8 cellular contexts compared by ENCODE assay signal in the genomic region with DNA sequence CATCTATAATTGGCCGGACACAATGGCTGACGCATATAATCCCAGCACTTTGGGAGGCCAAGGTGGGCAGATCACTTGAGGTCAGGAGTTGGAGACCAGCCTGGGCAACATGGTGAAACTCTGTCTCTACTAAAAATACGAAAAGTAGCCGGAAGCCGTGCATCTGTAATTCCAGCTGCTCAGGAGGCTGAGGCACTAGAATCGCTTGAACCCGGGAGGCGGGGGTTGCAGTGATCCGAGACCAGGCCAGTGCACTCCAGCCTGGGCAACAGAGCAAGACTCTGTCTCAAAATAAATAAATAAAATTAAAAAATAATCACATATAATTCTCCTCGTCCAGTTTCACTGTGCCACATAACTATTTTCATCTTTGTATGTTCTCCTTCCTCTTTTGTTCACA. TPM values are rescaled to one million over a fixed set of nuclear protein-coding genes. Genes with fewer than 3 reads are reported as not detected.
DNase-seq lines count a peak whose midpoint lies in the region; ATAC-seq and TF ChIP-seq lines count a peak whose summit lies in the region.
"Not testable (repeated sequence)": the region's sequence is repeated elsewhere in the genome, so short reads cannot be mapped to it uniquely, and the experiment has no call there.

No MANE protein-coding gene starts in this region.

- not testable (repeated sequence) for H3K27me3 Mint-ChIP-seq in CD4-positive, alpha-beta T cell; activated CD4-positive, alpha-beta memory T cell treated with anti-CD3 and anti-CD28 coated beads, Interleukin-2, amount 10 ng/mL, durations not matched to agents 7 days and 5 days; activated T-cell treated with anti-CD3 and anti-CD28 coated beads, Interleukin-2, amount 50 U/mL, for 4 hours (ENCODE audit: low read depth); activated naive CD8-positive, alpha-beta T cell; nephron (ENCODE audit: low read depth); osteocyte (ENCODE audit: unreplicated experiment)

- not testable (repeated sequence) for H3F3A ChIP-seq in Loucy (ENCODE audit: low read depth)

- H3K9me3 ChIP-seq in CD4-positive, alpha-beta T cell (ENCODE audit: control insufficient read depth, low read length); Loucy (ENCODE audit: insufficient read depth, low read depth, low read length): not testable (repeated sequence)

- intact Hi-C loops in CD4-positive, alpha-beta T cell (cut with DNase I, micrococcal nuclease) = loop anchor here (5.0 to 10.0 kb wide), 6 partner anchors 63 to 858 kb away; partner anchors contain the start of genes EIF2S2 (in 2 of the 2), ACSS2 (in 1 of the 2), C20orf144 (in 1 of the 2) and GGT7 (in 1 of the 2)
- intact Hi-C loops in dorsolateral prefrontal cortex (cut with DNase I) = loop anchor here in 1 of 2 donors (5.0 kb wide), 1 partner anchor 158 kb away; the partner anchor contains the start of gene ITCH

- TF ChIP-seq CTCF in CD4-positive, alpha-beta T cell (IDR thresholded peaks at IDR 0.05); Loucy (conservative IDR thresholded peaks at IDR 0.05; ENCODE audit: low read length); dorsolateral prefrontal cortex (IDR thresholded peaks at IDR 0.05 in 54 of 56, conservative IDR thresholded peaks at IDR 0.05 in 2 of 56; ENCODE audit: low read depth in 1 of 56, partially characterized antibody in 56 of 56); nephron (IDR thresholded peaks at IDR 0.05; ENCODE audit: unreplicated experiment in 3 of 3); osteocyte (IDR thresholded peaks at IDR 0.05): not testable (repeated sequence)

- H3K36me3 Mint-ChIP-seq in CD4-positive, alpha-beta T cell (ENCODE audit: low read depth) = peaks cover 53% of the 10 kb centered on the region
- peaks cover 31% of the 10 kb centered on the region for H3K36me3 Mint-ChIP-seq in activated CD4-positive, alpha-beta memory T cell treated with anti-CD3 and anti-CD28 coated beads, Interleukin-2, amount 10 ng/mL, durations not matched to agents 7 days and 5 days (ENCODE audit: low read depth)
- not testable (repeated sequence) for H3K36me3 Mint-ChIP-seq in activated T-cell treated with anti-CD3 and anti-CD28 coated beads, Interleukin-2, amount 50 U/mL, for 4 hours (ENCODE audit: insufficient read depth); activated naive CD8-positive, alpha-beta T cell; osteocyte (ENCODE audit: unreplicated experiment)
- H3K36me3 Mint-ChIP-seq in nephron (ENCODE audit: low read depth) = peaks cover 13% of the 10 kb centered on the region

- H3K4me2 ChIP-seq in Loucy (ENCODE audit: low read depth, low read length, poor library complexity, severe bottlenecking) = peak overlapping the region; percentile 42

- H3K4me1 ChIP-seq in Loucy (ENCODE audit: insufficient read depth, low read length, poor library complexity, severe bottlenecking) = peaks cover 43% of the 10 kb centered on the region

- not testable (repeated sequence) for H3K27me3 ChIP-seq in CD4-positive, alpha-beta T cell (ENCODE audit: control insufficient read depth, insufficient read depth, low read length); Loucy (ENCODE audit: insufficient read depth, low read length, poor library complexity, severe bottlenecking); dorsolateral prefrontal cortex

- peaks cover 35% of the 10 kb centered on the region for H4K20me1 ChIP-seq in Loucy (ENCODE audit: insufficient read depth, low read length, poor library complexity, severe bottlenecking)

- CTCF ChIA-PET in CD4-positive, alpha-beta T cell (lab: Charles Lee) = interaction anchor here (1.0 to 6.4 kb wide), 2 partner anchors 11 to 207 kb away, joined by 3 to 31 read pairs; no protein-coding TSS in a partner anchor
- CTCF ChIA-PET in activated CD4-positive, alpha-beta memory T cell treated with anti-CD3 and anti-CD28 coated beads, Interleukin-2, amount 10 ng/mL, durations not matched to agents 7 days and 5 days (lab: Charles Lee) = interaction anchor here (1.4 kb wide), 1 partner anchor 207 kb away, joined by 8 read pairs; no protein-coding TSS in a partner anchor

- POLR2A ChIA-PET in CD4-positive, alpha-beta T cell (lab: Charles Lee) = not testable (repeated sequence)
- POLR2A ChIA-PET in activated CD4-positive, alpha-beta memory T cell treated with anti-CD3 and anti-CD28 coated beads, Interleukin-2, amount 10 ng/mL, durations not matched to agents 7 days and 5 days (lab: Charles Lee) = interaction anchor here (1.3 kb wide), 1 partner anchor 207 kb away, joined by 3 read pairs; no protein-coding TSS in a partner anchor

- not testable (repeated sequence) for H3K9me2 ChIP-seq in Loucy (replicated peaks; ENCODE audit: low read depth, low read length)

- not testable (repeated sequence) for H3K9ac ChIP-seq in Loucy (ENCODE audit: low read depth, low read length, poor library complexity, severe bottlenecking)

- H3K36me3 ChIP-seq in Loucy (ENCODE audit: insufficient read depth, low read length) = not testable (repeated sequence)

- not testable (repeated sequence) for H3K27ac ChIP-seq in CD4-positive, alpha-beta T cell (ENCODE audit: low read depth, low read length)
- H3K27ac ChIP-seq in dorsolateral prefrontal cortex = peak overlapping the region in 30 of 59 donors; percentile 2 to 100 (median 84)

- not testable (repeated sequence) for DNase-seq in CD4-positive, alpha-beta T cell; activated T-cell treated with anti-CD3 and anti-CD28 coated beads, Interleukin-2, amount 50 U/mL, for 4 hours; dorsolateral prefrontal cortex
- peak; percentile 7 for DNase-seq in activated CD4-positive, alpha-beta memory T cell treated with anti-CD3 and anti-CD28 coated beads, Interleukin-2, amount 10 ng/mL, durations not matched to agents 7 days and 5 days
- peak; percentile 30 for DNase-seq in osteocyte (ENCODE audit: extremely low spot score, unreplicated experiment)

- peak overlapping the region; percentile 63 for H3K4me3 Mint-ChIP-seq in CD4-positive, alpha-beta T cell
- not testable (repeated sequence) for H3K4me3 Mint-ChIP-seq in activated CD4-positive, alpha-beta memory T cell treated with anti-CD3 and anti-CD28 coated beads, Interleukin-2, amount 10 ng/mL, durations not matched to agents 7 days and 5 days; activated naive CD8-positive, alpha-beta T cell; osteocyte (ENCODE audit: unreplicated experiment)
- peak overlapping the region; percentile 20 for H3K4me3 Mint-ChIP-seq in activated T-cell treated with anti-CD3 and anti-CD28 coated beads, Interleukin-2, amount 50 U/mL, for 4 hours
- peak overlapping the region; percentile 29 to 50 (median 30) for H3K4me3 Mint-ChIP-seq in nephron

- H2AFZ ChIP-seq in Loucy (ENCODE audit: low read length) = not testable (repeated sequence)

- peaks cover 77% of the 10 kb centered on the region for H3K4me1 Mint-ChIP-seq in CD4-positive, alpha-beta T cell (ENCODE audit: low read depth)
- peaks cover 33% of the 10 kb centered on the region for H3K4me1 Mint-ChIP-seq in activated CD4-positive, alpha-beta memory T cell treated with anti-CD3 and anti-CD28 coated beads, Interleukin-2, amount 10 ng/mL, durations not matched to agents 7 days and 5 days
- peaks cover 48% of the 10 kb centered on the region for H3K4me1 Mint-ChIP-seq in activated T-cell treated with anti-CD3 and anti-CD28 coated beads, Interleukin-2, amount 50 U/mL, for 4 hours (ENCODE audit: low read depth)
- peaks cover 54% of the 10 kb centered on the region for H3K4me1 Mint-ChIP-seq in activated naive CD8-positive, alpha-beta T cell (ENCODE audit: low read depth)
- H3K4me1 Mint-ChIP-seq in nephron (peaks cover 50% of the 10 kb centered on the region), osteocyte (ENCODE audit: unreplicated experiment) (peaks cover 55% of the 10 kb centered on the region)

- ATAC-seq in CD4-positive, alpha-beta T cell (ENCODE audit: poor library complexity); activated T-cell treated with anti-CD3 and anti-CD28 coated beads, Interleukin-2, amount 50 U/mL, for 4 hours: not testable (repeated sequence)

- H3K4me3 ChIP-seq in Loucy (ENCODE audit: low read length, poor library complexity, severe bottlenecking) = not testable (repeated sequence)
- H3K4me3 ChIP-seq in dorsolateral prefrontal cortex = peak overlapping the region in 2 of 59 donors; percentile 9 to 27

- not testable (repeated sequence) for H3K9me3 Mint-ChIP-seq in CD4-positive, alpha-beta T cell; activated CD4-positive, alpha-beta memory T cell treated with anti-CD3 and anti-CD28 coated beads, Interleukin-2, amount 10 ng/mL, durations not matched to agents 7 days and 5 days; activated T-cell treated with anti-CD3 and anti-CD28 coated beads, Interleukin-2, amount 50 U/mL, for 4 hours; activated naive CD8-positive, alpha-beta T cell (ENCODE audit: low read depth); nephron; osteocyte (ENCODE audit: unreplicated experiment)

- peaks cover 78% of the 10 kb centered on the region for H3K79me2 ChIP-seq in Loucy (ENCODE audit: insufficient read depth, low read length)

- not testable (repeated sequence) for H3K27ac Mint-ChIP-seq in CD4-positive, alpha-beta T cell; activated CD4-positive, alpha-beta memory T cell treated with anti-CD3 and anti-CD28 coated beads, Interleukin-2, amount 10 ng/mL, durations not matched to agents 7 days and 5 days; nephron; osteocyte (ENCODE audit: unreplicated experiment)
- H3K27ac Mint-ChIP-seq in activated naive CD8-positive, alpha-beta T cell = peak overlapping the region; percentile 11

RNA-seq across cellular contexts. Expression of gene DYNLRB1, which starts 3.6 kb away (rescaled TPM):
- total RNA-seq in CD4-positive, alpha-beta T cell = 10 to 100 TPM; 38.3 to 40.3 TPM
- total RNA-seq in activated CD4-positive, alpha-beta memory T cell treated with anti-CD3 and anti-CD28 coated beads, Interleukin-2, amount 10 ng/mL, durations not matched to agents 7 days and 5 days = 100 to 1,000 TPM; 107 to 109 TPM
- 100 to 1,000 TPM; 103 to 116 (median 112) TPM for total RNA-seq in activated T-cell treated with anti-CD3 and anti-CD28 coated beads, Interleukin-2, amount 50 U/mL, for 4 hours
- total RNA-seq in dorsolateral prefrontal cortex (100 to 1,000 TPM; 153 to 387 (median 261) TPM), osteocyte (160 and 166 TPM in 2 replicates)

RNA-seq across cellular contexts. Expression of gene MAP1LC3A, which starts 38.7 kb away (rescaled TPM):
- total RNA-seq in CD4-positive, alpha-beta T cell = 10 to 100 TPM; 17.5 to 17.7 TPM
- total RNA-seq in activated CD4-positive, alpha-beta memory T cell treated with anti-CD3 and anti-CD28 coated beads, Interleukin-2, amount 10 ng/mL, durations not matched to agents 7 days and 5 days = 10 to 100 TPM in 1 of 2 experiments, 1 to 10 TPM in 1; 8.9 to 10.5 TPM
- 1 to 10 TPM in 2 of 3 donors, under 1 TPM in 1; 0.55 to 1.3 (median 1.2) TPM for total RNA-seq in activated T-cell treated with anti-CD3 and anti-CD28 coated beads, Interleukin-2, amount 50 U/mL, for 4 hours
- total RNA-seq in dorsolateral prefrontal cortex (100 to 1,000 TPM in 118 of 120 experiments, 10 to 100 TPM in 2; 86.9 to 270 (median 160) TPM), osteocyte (60.5 and 67.2 TPM in 2 replicates)

Comparison
In these comparisons a context has a peak if more than half of its experiments do, and no peak if none do; other contexts are left out.
1. RNA of gene MAP1LC3A, which starts 38.7 kb away (total RNA-seq): 86.9 to 270 TPM in dorsolateral prefrontal cortex, 60.5 to 67.2 TPM in osteocyte, 17.5 to 17.7 TPM in CD4-positive, alpha-beta T cell and 8.9 to 10.5 TPM in activated CD4-positive, alpha-beta memory T cell treated with anti-CD3 and anti-CD28 coated beads, Interleukin-2, amount 10 ng/mL, durations not matched to agents 7 days and 5 days; 0.55 to 1.3 TPM in activated T-cell treated with anti-CD3 and anti-CD28 coated beads, Interleukin-2, amount 50 U/mL, for 4 hours; every median in the first group is over 4 times any median in the second.